ENCODE assay signal across 25 cellular contexts in the genomic region with DNA sequence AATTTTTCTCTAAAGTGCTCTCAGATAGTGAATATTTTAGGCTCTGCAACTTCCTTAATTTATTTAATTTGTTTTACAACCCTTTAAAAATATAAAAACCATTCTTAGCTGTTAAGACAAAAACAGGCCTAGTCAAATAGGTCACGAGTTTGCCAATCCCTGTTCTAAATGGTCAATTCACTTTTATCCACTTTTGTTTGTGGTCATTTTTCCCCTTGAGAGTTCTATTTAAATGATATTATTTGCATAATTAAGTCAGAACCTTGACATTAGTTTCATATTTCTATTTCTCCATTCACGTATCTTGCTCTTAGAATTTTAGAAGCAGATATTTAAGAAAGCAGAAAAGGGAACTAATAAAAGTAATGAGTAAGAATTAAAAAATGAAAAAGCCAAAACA. TPM values are rescaled to one million over a fixed set of nuclear protein-coding genes. Genes with fewer than 3 reads are reported as not detected.
DNase-seq lines count a peak whose midpoint lies in the region; ATAC-seq, FAIRE-seq and TF ChIP-seq lines count a peak whose summit lies in the region.
"Had no signal": no experiment of that assay in that cellular context is flagged by ENCODE, and none has a peak within 500 bp of the region (broad histone marks: within the 10 kb centered on the region; RNA-seq: fewer than 3 reads in every experiment).

No MANE protein-coding gene starts in this region.

- H3K27me3 ChIP-seq in DOHH2 (ENCODE audit: control insufficient read depth, low read length): no peaks in the 10 kb centered on the region
- no peaks in the 10 kb centered on the region for H3K27me3 ChIP-seq in Loucy (ENCODE audit: insufficient read depth, low read length, poor library complexity, severe bottlenecking)
- H3K27me3 ChIP-seq in GM12878 (replicated peaks in 1 of 2; ENCODE audit: control insufficient read depth in 2 of 2, insufficient read depth in 2 of 2, low read length in 1 of 2): no peaks in the 10 kb centered on the region
- H3K27me3 ChIP-seq in hepatocyte: no peaks in the 10 kb centered on the region
- H3K27me3 ChIP-seq: body of pancreas, SJSA1, upper lobe of right lung had no signal

- H3K4me3 ChIP-seq in DOHH2 (ENCODE audit: low read length) (peak overlapping the region; percentile 75), Loucy (ENCODE audit: low read length, poor library complexity, severe bottlenecking) (peak overlapping the region; percentile 82), GM12878 (peak overlapping the region; percentile 78), hepatocyte (no peak overlapping the region)
- H3K4me3 ChIP-seq: body of pancreas, SJSA1, skin epidermis, upper lobe of right lung had no signal

- BruUV-seq in GM12878 (replicated peaks; lab: Mats Ljungman, UMichigan): no TSS peak

- POLR2A ChIA-PET in GM12878 (lab: Charles Lee): interaction anchor here (2.6 kb wide), 1 partner anchor 30 kb away, joined by 8 read pairs; the partner anchor contains the start of genes NUDT21 and OGFOD1

- H3K4me1 Mint-ChIP-seq in stimulated activated memory B cell treated with anti-CD40 and anti-IgM and Interleukin-4, amounts not matched to agents 10 μg/mL and 1 μg/mL and 100 μg/mL, for 72 hours: peaks cover 47% of the 10 kb centered on the region

- DNase-seq in GM12878 (ENCODE audit: low read depth, low spot score): peak; percentile 44
- DNase-seq in KBM-7: no peak
- no peak for DNase-seq in hepatocyte (ENCODE audit: low spot score)
- DNase-seq in cerebellum (ENCODE audit: low spot score): no peak
- DNase-seq: activated CD4-positive, alpha-beta memory T cell treated with anti-CD3 and anti-CD28 coated beads, Interleukin-2, amount 10 ng/mL, durations not matched to agents 7 days and 5 days; activated gamma-delta T cell; activated naive CD8-positive, alpha-beta T cell treated with anti-CD3 and anti-CD28 coated beads, Interleukin-2, amount 50 U/mL, for 24 hours; body of pancreas; CD4-positive, alpha-beta memory T cell; glutamatergic neuron; H9; kidney; midbrain; NCI-H1105; NCI-H2029 treated with DMSO at 0.1 percent for 48 hours; NCI-H226; substantia nigra; T-helper 1 cell; upper lobe of right lung had no signal

- SMC1A ChIA-PET in GM12878 (lab: Charles Lee; ENCODE audit: uncharacterized antibody, unreplicated experiment): interaction anchor here (0.7 to 1.8 kb wide), 5 partner anchors 10 to 65 kb away, joined by 3 to 8 read pairs (median 4); partner anchors contain the start of genes NUDT21 and OGFOD1

- H2AFZ ChIP-seq in Loucy (ENCODE audit: low read length): no peak overlapping the region
- H2AFZ ChIP-seq in GM12878 (ENCODE audit: control insufficient read depth, low read depth, low read length): no peak overlapping the region
- H2AFZ ChIP-seq in hepatocyte: no peak overlapping the region

- RAD21 ChIA-PET in GM12878 (lab: Charles Lee; ENCODE audit: unreplicated experiment): no interaction called here

- no peak for TF ChIP-seq EP300 in GM12878 (IDR thresholded peaks at IDR 0.05; ENCODE audit: borderline replicate concordance in 1 of 2, control insufficient read depth in 1 of 2, low read depth in 2 of 2, low read length in 2 of 2)

- peak overlapping the region; percentile 70 for H3K4me2 ChIP-seq in DOHH2 (ENCODE audit: low read length)
- peak overlapping the region; percentile 86 for H3K4me2 ChIP-seq in Loucy (ENCODE audit: low read depth, low read length, poor library complexity, severe bottlenecking)
- peak overlapping the region; percentile 95 for H3K4me2 ChIP-seq in GM12878 (ENCODE audit: control insufficient read depth, insufficient read depth)
- H3K4me2 ChIP-seq in hepatocyte: no peak overlapping the region

- H3K27ac ChIP-seq in DOHH2 (ENCODE audit: low read depth, low read length) (peak overlapping the region; percentile 97), GM12878 (ENCODE audit: control insufficient read depth, insufficient read depth) (peak overlapping the region; percentile 60), hepatocyte (no peak overlapping the region)
- H3K27ac ChIP-seq: SJSA1, skin epidermis, upper lobe of right lung had no signal

- H3K36me3 ChIP-seq in DOHH2 (ENCODE audit: control insufficient read depth, low read length): peaks cover 50% of the 10 kb centered on the region
- no peaks in the 10 kb centered on the region for H3K36me3 ChIP-seq in Loucy (ENCODE audit: insufficient read depth, low read length)
- H3K36me3 ChIP-seq in GM12878 (ENCODE audit: control insufficient read depth in 2 of 2, insufficient read depth in 2 of 2, low read length in 1 of 2): no peaks in the 10 kb centered on the region
- H3K36me3 ChIP-seq in hepatocyte (replicated peaks; ENCODE audit: insufficient read depth, low read depth): no peaks in the 10 kb centered on the region
- H3K36me3 ChIP-seq: upper lobe of right lung had no signal

- no peak for TF ChIP-seq POLR2A in GM12878 (IDR thresholded peaks at IDR 0.05; ENCODE audit: low read depth, low read length)

- H3K27ac Mint-ChIP-seq in stimulated activated memory B cell treated with anti-CD40 and anti-IgM and Interleukin-4, amounts not matched to agents 10 μg/mL and 1 μg/mL and 100 μg/mL, for 72 hours: peak overlapping the region; percentile 88
- H3K27ac Mint-ChIP-seq: activated CD4-positive, alpha-beta memory T cell treated with anti-CD3 and anti-CD28 coated beads, Interleukin-2, amount 10 ng/mL, durations not matched to agents 7 days and 5 days; H9; natural killer cell treated with Interleukin-12 subunit alpha and Interleukin-12 subunit beta and Interleukin-15 and Interleukin-18, amount 100 ng/mL, for 72 hours had no signal

- H3K4me1 ChIP-seq in DOHH2 (ENCODE audit: control insufficient read depth, low read length) (peaks cover 77% of the 10 kb centered on the region), Loucy (ENCODE audit: insufficient read depth, low read length, poor library complexity, severe bottlenecking) (peaks cover 42% of the 10 kb centered on the region), GM12878 (ENCODE audit: control insufficient read depth, insufficient read depth, low read length) (peaks cover 12% of the 10 kb centered on the region), hepatocyte (ENCODE audit: insufficient read depth) (peaks cover 18% of the 10 kb centered on the region)

- no peak for TF ChIP-seq CTCF in DOHH2 (IDR thresholded peaks at IDR 0.05; ENCODE audit: low read depth, low read length, poor library complexity, severe bottlenecking)
- TF ChIP-seq CTCF in Loucy (conservative IDR thresholded peaks at IDR 0.05; ENCODE audit: low read length): no peak
- no peak for TF ChIP-seq CTCF in GM12878 (IDR thresholded peaks at IDR 0.05 in 2 of 3, conservative IDR thresholded peaks at IDR 0.05 in 1 of 3; ENCODE audit: control insufficient read depth in 2 of 3, extremely low read depth in 1 of 3, insufficient read depth in 1 of 3, low read depth in 3 of 3, low read length in 3 of 3)
- TF ChIP-seq CTCF in hepatocyte (IDR thresholded peaks at IDR 0.05; ENCODE audit: poor library complexity): no peak

- in situ Hi-C loops in GM12878 (cut with MboI): no loop called here
- in situ Hi-C loops in KBM-7 (cut with MboI; ENCODE audit: low pct_unique_long_range_greater_than_20kb, low sequenced_read_pairs): no loop called here

- 0 out of 3 replicates have a peak, but pooled peaks have one; percentile 3 for ATAC-seq in GM12878
- ATAC-seq in stimulated activated memory B cell treated with anti-CD40 and anti-IgM and Interleukin-4, amounts not matched to agents 10 μg/mL and 1 μg/mL and 100 μg/mL, for 72 hours: peak; percentile 21
- ATAC-seq: activated naive CD8-positive, alpha-beta T cell treated with anti-CD3 and anti-CD28 coated beads, Interleukin-2, amount 50 U/mL, for 24 hours; body of pancreas; natural killer cell treated with Interleukin-12 subunit alpha and Interleukin-12 subunit beta and Interleukin-15 and Interleukin-18, amount 100 ng/mL, for 72 hours; upper lobe of right lung had no signal

- H3K79me2 ChIP-seq in DOHH2 (ENCODE audit: control insufficient read depth, low read length) (peaks cover 83% of the 10 kb centered on the region), Loucy (ENCODE audit: insufficient read depth, low read length) (peaks cover 73% of the 10 kb centered on the region), GM12878 (ENCODE audit: control insufficient read depth, insufficient read depth, low read length) (peaks cover 78% of the 10 kb centered on the region), hepatocyte (peaks cover 86% of the 10 kb centered on the region)

- H3F3A ChIP-seq in DOHH2 (ENCODE audit: control insufficient read depth, insufficient read depth): peaks cover 50% of the 10 kb centered on the region
- no peaks in the 10 kb centered on the region for H3F3A ChIP-seq in Loucy (ENCODE audit: low read depth)

- CTCF ChIA-PET in GM12878 (lab: Yijun Ruan, JAX): interaction anchor here (1.1 to 1.7 kb wide), 3 partner anchors 10 to 28 kb away, joined by 3 to 5 read pairs (median 3); no protein-coding TSS in a partner anchor

- no peaks in the 10 kb centered on the region for H3K9me3 Mint-ChIP-seq in stimulated activated memory B cell treated with anti-CD40 and anti-IgM and Interleukin-4, amounts not matched to agents 10 μg/mL and 1 μg/mL and 100 μg/mL, for 72 hours
- H3K9me3 Mint-ChIP-seq: activated CD4-positive, alpha-beta memory T cell treated with anti-CD3 and anti-CD28 coated beads, Interleukin-2, amount 10 ng/mL, durations not matched to agents 7 days and 5 days; activated naive CD8-positive, alpha-beta T cell treated with anti-CD3 and anti-CD28 coated beads, Interleukin-2, amount 50 U/mL, for 24 hours; CD4-positive, alpha-beta memory T cell; H9; natural killer cell treated with Interleukin-12 subunit alpha and Interleukin-12 subunit beta and Interleukin-15 and Interleukin-18, amount 100 ng/mL, for 72 hours had no signal

- H3K9me2 ChIP-seq in DOHH2 (replicated peaks; ENCODE audit: control insufficient read depth, low read length) (no peaks in the 10 kb centered on the region), Loucy (replicated peaks; ENCODE audit: low read depth, low read length) (no peaks in the 10 kb centered on the region), hepatocyte (replicated peaks; ENCODE audit: insufficient read depth) (no peaks in the 10 kb centered on the region)

- H3K36me3 Mint-ChIP-seq in stimulated activated memory B cell treated with anti-CD40 and anti-IgM and Interleukin-4, amounts not matched to agents 10 μg/mL and 1 μg/mL and 100 μg/mL, for 72 hours: no peaks in the 10 kb centered on the region
- H3K36me3 Mint-ChIP-seq: natural killer cell treated with Interleukin-12 subunit alpha and Interleukin-12 subunit beta and Interleukin-15 and Interleukin-18, amount 100 ng/mL, for 72 hours had no signal

- H4K20me1 ChIP-seq in DOHH2 (ENCODE audit: control insufficient read depth, insufficient read depth, low read depth, low read length) (0 out of 2 replicates have a peak, but pooled peaks cover 3% of the 10 kb centered on the region), Loucy (ENCODE audit: insufficient read depth, low read length, poor library complexity, severe bottlenecking) (peaks cover 49% of the 10 kb centered on the region), GM12878 (ENCODE audit: control insufficient read depth, insufficient read depth) (no peaks in the 10 kb centered on the region), hepatocyte (ENCODE audit: insufficient read depth, poor library complexity, severe bottlenecking) (peaks cover 42% of the 10 kb centered on the region)

- no peaks in the 10 kb centered on the region for H3K27me3 Mint-ChIP-seq in stimulated activated memory B cell treated with anti-CD40 and anti-IgM and Interleukin-4, amounts not matched to agents 10 μg/mL and 1 μg/mL and 100 μg/mL, for 72 hours
- H3K27me3 Mint-ChIP-seq: activated CD4-positive, alpha-beta memory T cell treated with anti-CD3 and anti-CD28 coated beads, Interleukin-2, amount 10 ng/mL, durations not matched to agents 7 days and 5 days; activated naive CD8-positive, alpha-beta T cell treated with anti-CD3 and anti-CD28 coated beads, Interleukin-2, amount 50 U/mL, for 24 hours; CD4-positive, alpha-beta memory T cell; natural killer cell treated with Interleukin-12 subunit alpha and Interleukin-12 subunit beta and Interleukin-15 and Interleukin-18, amount 100 ng/mL, for 72 hours had no signal

- 0% methylated on average over 2 of the region's 2 CpGs for WGBS in GM12878 (ENCODE audit: insufficient coverage, insufficient replicate concordance, low lambda C conversion rate, missing lambda C conversion rate)
- 94% methylated on average over 2 of the region's 2 CpGs for WGBS in hepatocyte (ENCODE audit: low lambda C conversion rate, missing lambda C conversion rate)

- FAIRE-seq in GM12878 (lab: Jason Lieb, UNC): peak; percentile 61
- FAIRE-seq: kidney had no signal

- no peak for TF ChIP-seq RAD21 in GM12878 (IDR thresholded peaks at IDR 0.05; ENCODE audit: insufficient read depth, low read depth, low read length)

- H3K9ac ChIP-seq in Loucy (ENCODE audit: low read depth, low read length, poor library complexity, severe bottlenecking) (peak overlapping the region; percentile 79), GM12878 (ENCODE audit: control insufficient read depth, insufficient read depth, low read length) (peak overlapping the region; percentile 89)

- intact Hi-C loops in GM12878 (cut with micrococcal nuclease; ENCODE audit: unreplicated experiment): no loop called here

- H3K4me3 Mint-ChIP-seq in stimulated activated memory B cell treated with anti-CD40 and anti-IgM and Interleukin-4, amounts not matched to agents 10 μg/mL and 1 μg/mL and 100 μg/mL, for 72 hours: peak overlapping the region; percentile 94
- H3K4me3 Mint-ChIP-seq: activated CD4-positive, alpha-beta memory T cell treated with anti-CD3 and anti-CD28 coated beads, Interleukin-2, amount 10 ng/mL, durations not matched to agents 7 days and 5 days; H9; natural killer cell treated with Interleukin-12 subunit alpha and Interleukin-12 subunit beta and Interleukin-15 and Interleukin-18, amount 100 ng/mL, for 72 hours had no signal

- H3K9me3 ChIP-seq in DOHH2 (ENCODE audit: control insufficient read depth, insufficient read depth, low read length): no peaks in the 10 kb centered on the region
- H3K9me3 ChIP-seq in Loucy (ENCODE audit: insufficient read depth, low read depth, low read length): no peaks in the 10 kb centered on the region
- no peaks in the 10 kb centered on the region for H3K9me3 ChIP-seq in GM12878 (replicated peaks; ENCODE audit: control insufficient read depth, insufficient read depth, low read length)
- no peaks in the 10 kb centered on the region for H3K9me3 ChIP-seq in hepatocyte (ENCODE audit: low read depth)
- H3K9me3 ChIP-seq: body of pancreas, SJSA1, upper lobe of right lung had no signal

RNA-seq across cellular contexts. Expression of gene AMFR, which starts 4.0 kb away (rescaled TPM):
- 87.4 and 111 TPM in 2 replicates for total RNA-seq in GM12878 (2013; cell fraction: nucleolus; rRNA removed)
- total RNA-seq in GM12878 (2014; rRNA removed) (67.6 and 86.9 TPM in 2 replicates), GM12878 (2014; rRNA removed; fragmentation: Illumina TruSeq; extraction: Trizol) (42.2 and 42.9 TPM in 2 replicates), GM12878 (2021) (56.2 and 63.7 TPM in 2 replicates), hepatocyte (109 and 135 TPM in 2 replicates), cerebellum (126 TPM)
- polyA plus RNA-seq in GM12878 (2011; ENCODE audit: low read depth): 35.5 TPM
- polyA plus RNA-seq in GM12878 (2011; rRNA removed) (13.4 and 34.0 TPM in 2 replicates), GM12878 (2014; fragmentation: Illumina TruSeq; extraction: Trizol) (22.6 and 23.1 TPM in 2 replicates), GM12878 (2014; fragmentation: Nextera tagmentation; extraction: Ambion mirVana) (10 to 100 TPM; 11.8 to 13.8 TPM), GM12878 (2014; rRNA removed) (30.1 and 33.2 TPM in 2 replicates), GM12878 (2016; fragmentation: Nextera tagmentation; extraction: Ambion mirVana) (10 to 100 TPM in 1 of 2 experiments, 1 to 10 TPM in 1; 8.2 to 10.0 TPM), hepatocyte (56.2 and 67.2 TPM in 2 replicates)
- 35.4 and 39.0 TPM in 2 replicates for polyA plus RNA-seq in GM12878 (2011; cell fraction: cytosol; rRNA removed)
- 36.0 and 41.7 TPM in 2 replicates for polyA plus RNA-seq in GM12878 (2011; cell fraction: nucleus; rRNA removed)
- 56.2 and 58.8 TPM in 2 replicates for polyA plus RNA-seq in GM12878 (2012)
- polyA minus RNA-seq in GM12878 (2011; rRNA and poly(A)+ RNA removed): 122 and 134 TPM in 2 replicates
- 56.4 and 58.7 TPM in 2 replicates for polyA minus RNA-seq in GM12878 (2011; cell fraction: cytosol; rRNA and poly(A)+ RNA removed)
- 42.3 and 71.1 TPM in 2 replicates for polyA minus RNA-seq in GM12878 (2011; cell fraction: nucleus; rRNA and poly(A)+ RNA removed)

RNA-seq across cellular contexts. Expression of gene NUDT21, which starts 29.8 kb away (rescaled TPM):
- 86.7 and 87.9 TPM in 2 replicates for total RNA-seq in GM12878 (2013; cell fraction: nucleolus; rRNA removed)
- 145 and 229 TPM in 2 replicates for total RNA-seq in GM12878 (2014; rRNA removed)
- 106 and 110 TPM in 2 replicates for total RNA-seq in GM12878 (2014; rRNA removed; fragmentation: Illumina TruSeq; extraction: Trizol)
- 200 and 203 TPM in 2 replicates for total RNA-seq in GM12878 (2021)
- 31.4 TPM for polyA plus RNA-seq in GM12878 (2011; ENCODE audit: low read depth)
- 183 and 220 TPM in 2 replicates for polyA plus RNA-seq in GM12878 (2011; rRNA removed)
- 82.6 and 83.4 TPM in 2 replicates for polyA plus RNA-seq in GM12878 (2011; cell fraction: cytosol; rRNA removed)
- 92.4 and 104 TPM in 2 replicates for polyA plus RNA-seq in GM12878 (2011; cell fraction: nucleus; rRNA removed)
- 108 and 126 TPM in 2 replicates for polyA plus RNA-seq in GM12878 (2012)
- polyA plus RNA-seq in GM12878 (2014; fragmentation: Illumina TruSeq; extraction: Trizol): 104 and 141 TPM in 2 replicates
- 100 to 1,000 TPM in 1 of 2 experiments, 10 to 100 TPM in 1; 70.1 to 120 TPM for polyA plus RNA-seq in GM12878 (2014; fragmentation: Nextera tagmentation; extraction: Ambion mirVana)
- 99.0 and 175 TPM in 2 replicates for polyA plus RNA-seq in GM12878 (2014; rRNA removed)
- polyA plus RNA-seq in GM12878 (2016; fragmentation: Nextera tagmentation; extraction: Ambion mirVana): 100 to 1,000 TPM; 134 to 152 TPM
- polyA minus RNA-seq in GM12878 (2011; rRNA and poly(A)+ RNA removed): 69.1 and 126 TPM in 2 replicates
- 54.4 and 64.9 TPM in 2 replicates for polyA minus RNA-seq in GM12878 (2011; cell fraction: cytosol; rRNA and poly(A)+ RNA removed)
- 66.1 and 119 TPM in 2 replicates for polyA minus RNA-seq in GM12878 (2011; cell fraction: nucleus; rRNA and poly(A)+ RNA removed)
- total RNA-seq in hepatocyte: 75.3 and 76.6 TPM in 2 replicates
- polyA plus RNA-seq in hepatocyte: 44.7 and 47.4 TPM in 2 replicates
- total RNA-seq in cerebellum: 159 TPM

RNA-seq across cellular contexts. Expression of gene OGFOD1, which starts 30.0 kb away (rescaled TPM):
- total RNA-seq in GM12878 (2013; cell fraction: nucleolus; rRNA removed): 46.4 and 58.2 TPM in 2 replicates
- total RNA-seq in GM12878 (2014; rRNA removed) (42.4 and 58.3 TPM in 2 replicates), GM12878 (2014; rRNA removed; fragmentation: Illumina TruSeq; extraction: Trizol) (41.8 and 43.2 TPM in 2 replicates), GM12878 (2021) (51.6 and 54.4 TPM in 2 replicates), hepatocyte (45.6 and 58.9 TPM in 2 replicates), cerebellum (24.8 TPM)
- polyA plus RNA-seq in GM12878 (2011; ENCODE audit: low read depth): 23.3 TPM
- polyA plus RNA-seq in GM12878 (2011; rRNA removed) (38.8 and 48.8 TPM in 2 replicates), GM12878 (2014; fragmentation: Illumina TruSeq; extraction: Trizol) (60.6 and 74.3 TPM in 2 replicates), GM12878 (2014; fragmentation: Nextera tagmentation; extraction: Ambion mirVana) (10 to 100 TPM; 31.4 to 40.7 TPM), GM12878 (2014; rRNA removed) (54.8 and 57.2 TPM in 2 replicates), GM12878 (2016; fragmentation: Nextera tagmentation; extraction: Ambion mirVana) (100 to 1,000 TPM; 117 to 119 TPM), hepatocyte (37.0 and 55.5 TPM in 2 replicates)
- polyA plus RNA-seq in GM12878 (2011; cell fraction: cytosol; rRNA removed): 24.5 and 33.4 TPM in 2 replicates
- polyA plus RNA-seq in GM12878 (2011; cell fraction: nucleus; rRNA removed): 20.0 and 32.1 TPM in 2 replicates
- 30.6 and 35.2 TPM in 2 replicates for polyA plus RNA-seq in GM12878 (2012)
- polyA minus RNA-seq in GM12878 (2011; rRNA and poly(A)+ RNA removed): 22.8 and 33.9 TPM in 2 replicates
- polyA minus RNA-seq in GM12878 (2011; cell fraction: cytosol; rRNA and poly(A)+ RNA removed): 10.7 and 14.0 TPM in 2 replicates
- polyA minus RNA-seq in GM12878 (2011; cell fraction: nucleus; rRNA and poly(A)+ RNA removed): 11.7 and 20.0 TPM in 2 replicates
